9 cellular contexts compared by ENCODE assay signal in genomic region chr18:13222371-13223281, GRCh38. TPM values are rescaled to one million over a fixed set of nuclear protein-coding genes. Genes with fewer than 3 reads are reported as not detected.
DNase-seq lines count a peak whose midpoint lies in the region; ATAC-seq and TF ChIP-seq lines count a peak whose summit lies in the region.
"Had no signal": no experiment of that assay in that cellular context is flagged by ENCODE, and none has a peak within 500 bp of the region (broad histone marks: within the 10 kb centered on the region; RNA-seq: fewer than 3 reads in every experiment).

No MANE protein-coding gene starts in this region.

- no peaks in the 10 kb centered on the region for H3K9me3 Mint-ChIP-seq in activated naive CD4-positive, alpha-beta T cell treated with anti-CD3 and anti-CD28 coated beads, Interleukin-2, amount 50 U/mL, for 72 hours

- H3K9me3 ChIP-seq in muscle layer of colon (ENCODE audit: low read length): no peaks in the 10 kb centered on the region
- H3K9me3 ChIP-seq: neutrophil had no signal

- peak overlapping the region; percentile 59 for H3K27ac ChIP-seq in muscle layer of colon (ENCODE audit: low read depth, low read length)
- H3K27ac ChIP-seq: neutrophil had no signal

- H3K27ac Mint-ChIP-seq in activated naive CD4-positive, alpha-beta T cell treated with anti-CD3 and anti-CD28 coated beads, Interleukin-2, amount 50 U/mL, for 72 hours: no peak overlapping the region

- no peaks in the 10 kb centered on the region for H3K36me3 ChIP-seq in muscle layer of colon (ENCODE audit: insufficient read depth, low read length)
- H3K36me3 ChIP-seq: neutrophil had no signal

- DNase-seq in AG20443 (ENCODE audit: low spot score) (peak; percentile 76), NCI-H2029 (lab: John Stamatoyannopoulos, UW) (peak; percentile 89), choroid plexus epithelial cell (ENCODE audit: low read depth) (peak; percentile 31), HuH-7 (ENCODE audit: low spot score) (no peak)
- no peak for DNase-seq in activated naive CD4-positive, alpha-beta T cell treated with anti-CD3 and anti-CD28 coated beads, Interleukin-2, amount 50 U/mL, for 72 hours (ENCODE audit: low spot score in 2 of 2)

- peaks cover 55% of the 10 kb centered on the region for H3K4me1 ChIP-seq in muscle layer of colon (ENCODE audit: insufficient read depth, low read length)

- ATAC-seq in activated naive CD4-positive, alpha-beta T cell treated with anti-CD3 and anti-CD28 coated beads, Interleukin-2, amount 50 U/mL, for 72 hours: no peak
- ATAC-seq in HG03439 (IDR thresholded peaks at IDR 0.05; ENCODE audit: unreplicated experiment) (no peak), GM18861 (IDR thresholded peaks at IDR 0.05; ENCODE audit: unreplicated experiment) (no peak)

- H3K27me3 ChIP-seq in muscle layer of colon (ENCODE audit: control insufficient read depth in 1 of 2, insufficient read depth in 2 of 2, low read length in 2 of 2): no peaks in the 10 kb centered on the region

- TF ChIP-seq CTCF in choroid plexus epithelial cell (conservative IDR thresholded peaks at IDR 0.05; ENCODE audit: low read depth, low read length): no peak

- H3K9ac ChIP-seq in muscle layer of colon (ENCODE audit: low read length): peak overlapping the region; percentile 21

- no peak overlapping the region for H3K4me3 ChIP-seq in choroid plexus epithelial cell (ENCODE audit: low read depth, low read length)
- peak overlapping the region in 1 of 2 donors; percentile 48 for H3K4me3 ChIP-seq in muscle layer of colon (ENCODE audit: low read depth in 1 of 2, low read length in 2 of 2)

- H3K36me3 Mint-ChIP-seq in activated naive CD4-positive, alpha-beta T cell treated with anti-CD3 and anti-CD28 coated beads, Interleukin-2, amount 50 U/mL, for 72 hours: no peaks in the 10 kb centered on the region

RNA-seq across cellular contexts. Expression of gene LDLRAD4, which starts 4.1 kb away (rescaled TPM):
- 10 to 100 TPM; 18.4 to 59.2 TPM for total RNA-seq in activated naive CD4-positive, alpha-beta T cell treated with anti-CD3 and anti-CD28 coated beads, Interleukin-2, amount 50 U/mL, for 72 hours

Comparison
In these comparisons a context has a peak if more than half of its experiments do, and no peak if none do; other contexts are left out.
1. DNase-seq: peak in AG20443 (single experiment), NCI-H2029 (single experiment) and choroid plexus epithelial cell (single experiment); none in activated naive CD4-positive, alpha-beta T cell treated with anti-CD3 and anti-CD28 coated beads, Interleukin-2, amount 50 U/mL, for 72 hours (0 of 2) and HuH-7 (single experiment).